ENCODE assay signal across 8 cellular contexts in genomic region chr10:122461729-122462532, GRCh38. TPM values are rescaled to one million over a fixed set of nuclear protein-coding genes. Genes with fewer than 3 reads are reported as not detected.
A peak's percentile ranks its signal among the peaks of the same experiment; 100 is the strongest.
DNase-seq lines count a peak whose midpoint lies in the region; ATAC-seq and TF ChIP-seq lines count a peak whose summit lies in the region.

No MANE protein-coding gene starts in this region.

- DNase-seq in A673 (ENCODE audit: low spot score) (no peak), M059J (ENCODE audit: low read depth) (peak; percentile 31), upper lobe of right lung (peak; percentile 77), T-helper 9 cell (no peak), NCI-H226 (no peak), pons (ENCODE audit: low spot score) (no peak)

- intact Hi-C loops in A673 (cut with micrococcal nuclease; ENCODE audit: unreplicated experiment) (no loop called here), upper lobe of right lung (cut with DNase I) (no loop called here)

- POLR2A ChIA-PET in A673 (lab: Charles Lee; ENCODE audit: low non-redundant PET): no interaction called here

- peaks cover 69% of the 10 kb centered on the region for H3K27me3 ChIP-seq in A673 (replicated peaks; ENCODE audit: insufficient read depth, low read depth, low read length, poor library complexity)
- peaks cover 16 to 24% of the 10 kb centered on the region in 2 donors for H3K27me3 ChIP-seq in duodenal mucosa (ENCODE audit: control insufficient read depth in 1 of 2, insufficient read depth in 2 of 2, low read length in 2 of 2)
- H3K27me3 ChIP-seq in upper lobe of right lung: no peaks in the 10 kb centered on the region

- CTCF ChIA-PET in A673 (lab: Charles Lee): no interaction called here

- WGBS in mesodermal cell (ENCODE audit: insufficient coverage in 2 of 2), 2 experiments: 1% methylated on average over 62 to 70 of the region's 95 CpGs

- ATAC-seq in upper lobe of right lung: peak; percentile 67

- H3K4me3 ChIP-seq in A673 (ENCODE audit: low read depth, low read length, poor library complexity, severe bottlenecking) (peak overlapping the region; percentile 37), duodenal mucosa (ENCODE audit: low read depth in 1 of 2, low read length in 2 of 2) (peak overlapping the region; percentile 74 to 80), mesodermal cell (ENCODE audit: extremely low read depth, insufficient read depth, low read length, poor library complexity, severe bottlenecking) (peak overlapping the region; percentile 49), upper lobe of right lung (peak overlapping the region; percentile 80)

- peak overlapping the region; percentile 43 to 47 for H3K9ac ChIP-seq in duodenal mucosa (ENCODE audit: low read depth in 1 of 2, low read length in 2 of 2)

- TF ChIP-seq CTCF in A673 (conservative IDR thresholded peaks at IDR 0.05; ENCODE audit: low read depth, low read length) (no peak), upper lobe of right lung (IDR thresholded peaks at IDR 0.05) (no peak)

- no peak overlapping the region for H3K27ac ChIP-seq in A673 (ENCODE audit: low read depth, low read length, poor library complexity, severe bottlenecking)
- no peak overlapping the region for H3K27ac ChIP-seq in duodenal mucosa (ENCODE audit: low read depth, low read length)
- H3K27ac ChIP-seq in mesodermal cell (ENCODE audit: low read depth, low read length, severe bottlenecking): no peak overlapping the region
- peak overlapping the region; percentile 66 for H3K27ac ChIP-seq in upper lobe of right lung

- H3K4me1 ChIP-seq in A673 (ENCODE audit: insufficient read depth, low read length, poor library complexity, severe bottlenecking) (peaks cover 5% of the 10 kb centered on the region), duodenal mucosa (ENCODE audit: control insufficient read depth in 1 of 2, insufficient read depth in 2 of 2, low read length in 2 of 2) (peaks cover 0 to 14% of the 10 kb centered on the region in 2 donors), mesodermal cell (ENCODE audit: control insufficient read depth, insufficient read depth, low read length, poor library complexity, severe bottlenecking) (peaks cover 13% of the 10 kb centered on the region), upper lobe of right lung (peaks cover 14% of the 10 kb centered on the region)

- no TSS peak for BruUV-seq in A673 (replicated peaks; lab: Mats Ljungman, UMichigan)

- H3K9me3 ChIP-seq in A673 (ENCODE audit: low read depth, low read length, poor library complexity, severe bottlenecking): no peaks in the 10 kb centered on the region
- no peaks in the 10 kb centered on the region for H3K9me3 ChIP-seq in duodenal mucosa (ENCODE audit: control insufficient read depth in 1 of 2, low read length in 2 of 2)
- H3K9me3 ChIP-seq in mesodermal cell (ENCODE audit: control insufficient read depth, low read length): no peaks in the 10 kb centered on the region
- no peaks in the 10 kb centered on the region for H3K9me3 ChIP-seq in upper lobe of right lung

- no peaks in the 10 kb centered on the region for H3K36me3 ChIP-seq in A673 (ENCODE audit: insufficient read depth, low read length, poor library complexity, severe bottlenecking)
- no peaks in the 10 kb centered on the region for H3K36me3 ChIP-seq in duodenal mucosa (ENCODE audit: control insufficient read depth in 1 of 2, insufficient read depth in 2 of 2, low read length in 2 of 2)
- H3K36me3 ChIP-seq in mesodermal cell (ENCODE audit: control insufficient read depth, insufficient read depth, low read length): peaks cover 6% of the 10 kb centered on the region
- no peaks in the 10 kb centered on the region for H3K36me3 ChIP-seq in upper lobe of right lung

RNA-seq across cellular contexts. Expression of gene HTRA1, which starts 0.6 kb away (rescaled TPM):
- total RNA-seq in A673 (2021) (0.17 and 0.55 TPM in 2 replicates), upper lobe of right lung (83.8 TPM)
- total RNA-seq in M059J (2014; rRNA removed; shearing (Covaris generic)): 85.5 and 89.7 TPM in 2 replicates
- polyA plus RNA-seq in mesodermal cell (2013, experiment 1 of 2): 223 TPM
- 197 TPM for polyA plus RNA-seq in mesodermal cell (2013, experiment 2 of 2)

RNA-seq across cellular contexts. Expression of gene ARMS2, which starts 7.5 kb away (rescaled TPM):
- total RNA-seq in A673 (2021) (not detected in 2 replicates), upper lobe of right lung (not detected)
- not detected in 2 replicates for total RNA-seq in M059J (2014; rRNA removed; shearing (Covaris generic))
- not detected for polyA plus RNA-seq in mesodermal cell (2013, experiment 1 of 2)
- not detected for polyA plus RNA-seq in mesodermal cell (2013, experiment 2 of 2)

Comparison
In these comparisons a context has a peak if more than half of its experiments do, and no peak if none do; other contexts are left out.
1. DNase-seq: peak in M059J (single experiment) and upper lobe of right lung (single experiment); none in A673 (single experiment), T-helper 9 cell (single experiment), NCI-H226 (single experiment) and pons (single experiment).
2. RNA of gene HTRA1, which starts 0.6 kb away (total RNA-seq): 85.5 to 89.7 TPM in M059J and 83.8 TPM in upper lobe of right lung (single experiment); 0.17 to 0.55 TPM in A673; every median in the first group is over 10 times any median in the second.
3. Peak in every context shown above with its lines, with median percentiles within 50 percentile points of each other: H3K4me3 ChIP-seq.